20 cellular contexts compared by ENCODE assay signal in the genomic region with DNA sequence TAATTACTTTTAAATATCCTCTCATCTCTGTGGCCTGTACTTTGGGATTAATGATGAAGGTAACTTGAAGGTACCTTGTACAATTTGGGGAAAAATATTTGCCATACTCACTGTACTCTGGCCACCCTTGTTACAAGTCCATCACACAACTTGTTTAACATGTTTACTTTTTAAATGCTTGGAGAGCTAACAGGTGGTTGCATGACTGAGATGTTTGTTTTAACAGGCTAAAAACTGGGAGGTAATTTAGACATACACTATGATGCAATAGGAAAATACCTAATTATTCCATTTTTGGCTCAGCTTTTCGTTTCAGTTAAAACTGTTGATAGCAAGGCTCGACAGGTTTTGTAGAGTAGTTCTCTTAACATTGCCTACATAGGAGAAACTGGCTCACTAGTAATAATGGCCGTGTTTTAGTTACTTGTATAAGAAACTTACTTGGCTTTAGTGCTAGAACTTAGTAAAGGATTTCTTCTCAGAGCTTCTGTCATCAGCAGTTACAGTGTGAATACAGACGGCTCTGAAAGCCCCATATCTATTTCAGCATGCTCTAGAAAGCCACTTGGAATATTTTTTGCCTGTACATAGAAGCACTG.
DNase-seq lines count a peak whose midpoint lies in the region; ATAC-seq, FAIRE-seq and TF ChIP-seq lines count a peak whose summit lies in the region.
"Had no signal": no experiment of that assay in that cellular context is flagged by ENCODE, and none has a peak within 500 bp of the region (broad histone marks: within the 10 kb centered on the region; RNA-seq: fewer than 3 reads in every experiment).

No MANE protein-coding gene starts in this region.

- H3K27me3 Mint-ChIP-seq in WTC11 (ENCODE audit: low read depth) = no peaks in the 10 kb centered on the region
- H3K27me3 Mint-ChIP-seq: activated CD4-positive, alpha-beta T cell treated with anti-CD3 and anti-CD28 coated beads, Interleukin-2, amount 10 ng/mL, durations not matched to agents 7 days and 5 days; activated naive CD8-positive, alpha-beta T cell treated with anti-CD3 and anti-CD28 coated beads for 36 hours; activated T-cell treated with anti-CD3 and anti-CD28 coated beads, Interleukin-2, amount 50 U/mL, for 24 hours had no signal

- no peak for TF ChIP-seq POLR2A in H54 (IDR thresholded peaks at IDR 0.05; ENCODE audit: low read depth, low read length)

- H3K27me3 ChIP-seq in lower lobe of right lung (ENCODE audit: low read depth) = no peaks in the 10 kb centered on the region
- H3K27me3 ChIP-seq: neutrophil, sigmoid colon had no signal

- no peak for ATAC-seq in WTC11
- peak; percentile 63 to 80 for ATAC-seq in lower lobe of right lung
- ATAC-seq in HG02970 (IDR thresholded peaks at IDR 0.05; ENCODE audit: low FRiP score, unreplicated experiment) = no peak
- ATAC-seq in GM21390 (IDR thresholded peaks at IDR 0.05; ENCODE audit: unreplicated experiment) = no peak
- ATAC-seq: HCT116 had no signal

- no peaks in the 10 kb centered on the region for H3K9me3 ChIP-seq in lower lobe of right lung
- H3K9me3 ChIP-seq: neutrophil, sigmoid colon, thoracic aorta had no signal

- H3K4me1 Mint-ChIP-seq in WTC11 = peaks cover 52% of the 10 kb centered on the region

- no peak for FAIRE-seq in H54 (lab: Jason Lieb, UNC)
- FAIRE-seq: endothelial cell of umbilical vein had no signal

- H3K36me3 ChIP-seq in lower lobe of right lung = no peaks in the 10 kb centered on the region
- H3K36me3 ChIP-seq: neutrophil, sigmoid colon, thoracic aorta had no signal

- H3K4me3 Mint-ChIP-seq in WTC11 = no peak overlapping the region
- H3K4me3 Mint-ChIP-seq: activated CD4-positive, alpha-beta T cell treated with anti-CD3 and anti-CD28 coated beads, Interleukin-2, amount 10 ng/mL, durations not matched to agents 7 days and 5 days; activated naive CD8-positive, alpha-beta T cell treated with anti-CD3 and anti-CD28 coated beads for 36 hours; activated T-cell treated with anti-CD3 and anti-CD28 coated beads, Interleukin-2, amount 50 U/mL, for 24 hours had no signal

- H3K27ac ChIP-seq in lower lobe of right lung = no peak overlapping the region
- H3K27ac ChIP-seq: neutrophil, sigmoid colon, thoracic aorta had no signal

- intact Hi-C loops in lower lobe of right lung (cut with DNase I) = no loop called here

- no peaks in the 10 kb centered on the region for H3K9me3 Mint-ChIP-seq in WTC11
- H3K9me3 Mint-ChIP-seq: activated CD4-positive, alpha-beta T cell treated with anti-CD3 and anti-CD28 coated beads, Interleukin-2, amount 10 ng/mL, durations not matched to agents 7 days and 5 days; activated naive CD8-positive, alpha-beta T cell treated with anti-CD3 and anti-CD28 coated beads for 36 hours; activated T-cell treated with anti-CD3 and anti-CD28 coated beads, Interleukin-2, amount 50 U/mL, for 24 hours had no signal

- DNase-seq in DMS53 treated with DMSO at 0.1 percent for 48 hours (lab: John Stamatoyannopoulos, UW; ENCODE audit: unreplicated experiment) = peak; percentile 79
- peak in 2 of 3 experiments; percentile 40 to 74 for DNase-seq in NCI-H1417 (lab: John Stamatoyannopoulos, UW)
- no peak for DNase-seq in WTC11 (ENCODE audit: low spot score)
- no peak for DNase-seq in lower lobe of right lung
- no peak for DNase-seq in HK-2 (ENCODE audit: unreplicated experiment)
- no peak for DNase-seq in H54 (ENCODE audit: insufficient read length, low spot score)
- DNase-seq: activated CD4-positive, alpha-beta T cell treated with anti-CD3 and anti-CD28 coated beads, Interleukin-2, amount 10 ng/mL, durations not matched to agents 7 days and 5 days; activated naive CD8-positive, alpha-beta T cell treated with anti-CD3 and anti-CD28 coated beads for 36 hours; activated T-cell treated with anti-CD3 and anti-CD28 coated beads, Interleukin-2, amount 50 U/mL, for 24 hours; NCI-H2107; sigmoid colon; stimulated activated CD4-positive, alpha-beta T cell treated with anti-CD3 and anti-CD28 coated beads, Interleukin-2, amount 100 ng/mL, for 48 hours; stimulated activated CD8-positive, alpha-beta memory T cell treated with anti-CD3 and anti-CD28 coated beads, Interleukin-4, amount 100 ng/mL, for 48 hours; T1000 had no signal

- POLR2A ChIA-PET in WTC11 (lab: Charles Lee) = no interaction called here

- no peaks in the 10 kb centered on the region for H3K4me1 ChIP-seq in lower lobe of right lung
- H3K4me1 ChIP-seq: sigmoid colon had no signal

- no peak overlapping the region for H3K4me3 ChIP-seq in lower lobe of right lung
- H3K4me3 ChIP-seq: sigmoid colon, thoracic aorta had no signal

- no peaks in the 10 kb centered on the region for H3K36me3 Mint-ChIP-seq in WTC11

- CTCF ChIA-PET in WTC11 (lab: Charles Lee) = no interaction called here

- no peak overlapping the region for H3K27ac Mint-ChIP-seq in WTC11
- H3K27ac Mint-ChIP-seq: activated CD4-positive, alpha-beta T cell treated with anti-CD3 and anti-CD28 coated beads, Interleukin-2, amount 10 ng/mL, durations not matched to agents 7 days and 5 days; activated naive CD8-positive, alpha-beta T cell treated with anti-CD3 and anti-CD28 coated beads for 36 hours; activated T-cell treated with anti-CD3 and anti-CD28 coated beads, Interleukin-2, amount 50 U/mL, for 24 hours had no signal

- TF ChIP-seq CTCF in WTC11 (IDR thresholded peaks at IDR 0.05) (no peak), lower lobe of right lung (IDR thresholded peaks at IDR 0.05) (no peak)

TF ChIP-seq in WTC11, 78 proteins besides CTCF, POLR2A, EP300 and RAD21:
- TF ChIP-seq EMX1 (CRISPR knock-in tag; IDR thresholded peaks at IDR 0.05) (no peak), GABPB1 (CRISPR knock-in tag; IDR thresholded peaks at IDR 0.05) (peak; percentile 92)
TF ChIP-seq in WTC11: peak in this region for 1.

Comparison
In these comparisons a context has a peak if more than half of its experiments do, and no peak if none do; other contexts are left out.
1. DNase-seq: peak in DMS53 treated with DMSO at 0.1 percent for 48 hours (single experiment) and NCI-H1417 (2 of 3); none in WTC11 (single experiment), lower lobe of right lung (single experiment), HK-2 (single experiment) and H54 (single experiment).
2. ATAC-seq: peak in lower lobe of right lung (2 of 2); none in WTC11 (single experiment), HG02970 (single experiment) and GM21390 (single experiment).